ENCODE assay signal across 1 cellular context in the genomic region with DNA sequence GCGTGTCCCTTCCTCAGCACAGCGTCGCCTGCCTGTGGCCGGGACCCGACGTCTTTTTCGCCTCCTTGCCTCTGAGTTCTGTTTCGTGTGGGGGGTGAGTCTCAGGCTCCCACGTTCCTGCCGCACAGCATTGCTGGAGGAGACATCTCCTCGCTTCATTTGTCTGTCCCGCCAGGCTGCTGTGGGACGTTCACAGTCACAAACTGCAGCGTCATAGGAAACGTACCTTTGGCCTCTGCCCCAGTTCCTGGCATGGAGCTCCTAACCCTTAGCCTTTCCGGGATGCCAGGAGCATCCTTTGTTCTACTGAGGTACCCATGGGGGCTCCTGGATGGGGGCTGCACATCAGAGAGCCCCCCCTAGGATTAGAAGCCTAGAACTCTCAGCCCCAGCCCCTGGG.
TF ChIP-seq lines count a peak whose summit lies in the region.

No MANE protein-coding gene starts in this region.

TF ChIP-seq in K562, 482 proteins besides CTCF, POLR2A, EP300 and RAD21:
- peak; percentile 71 for TF ChIP-seq NFE2 (IDR thresholded peaks at IDR 0.05; ENCODE audit: low read depth)
- TF ChIP-seq MAFF (IDR thresholded peaks at IDR 0.05; ENCODE audit: low read length) = 0 out of 2 replicates have a peak, but pooled peaks have one; percentile 23
- TF ChIP-seq, protein P1, sequence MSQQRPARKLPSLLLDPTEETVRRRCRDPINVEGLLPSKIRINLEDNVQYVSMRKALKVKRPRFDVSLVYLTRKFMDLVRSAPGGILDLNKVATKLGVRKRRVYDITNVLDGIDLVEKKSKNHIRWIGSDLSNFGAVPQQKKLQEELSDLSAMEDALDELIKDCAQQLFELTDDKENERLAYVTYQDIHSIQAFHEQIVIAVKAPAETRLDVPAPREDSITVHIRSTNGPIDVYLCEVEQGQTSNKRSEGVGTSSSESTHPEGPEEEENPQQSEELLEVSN (IDR thresholded peaks at IDR 0.05; ENCODE audit: borderline replicate concordance in 1 of 2, extremely low read depth in 1 of 2, insufficient read depth in 1 of 2, insufficient read length in 1 of 2, low read depth in 1 of 2, low read length in 1 of 2, poor library complexity in 1 of 2, severe bottlenecking in 1 of 2) = peak in 1 of 2 experiments; percentile 4
- no peak for TF ChIP-seq HDAC3 (IDR thresholded peaks at IDR 0.05; ENCODE audit: borderline replicate concordance, partially characterized antibody)
- TF ChIP-seq, protein P2, sequence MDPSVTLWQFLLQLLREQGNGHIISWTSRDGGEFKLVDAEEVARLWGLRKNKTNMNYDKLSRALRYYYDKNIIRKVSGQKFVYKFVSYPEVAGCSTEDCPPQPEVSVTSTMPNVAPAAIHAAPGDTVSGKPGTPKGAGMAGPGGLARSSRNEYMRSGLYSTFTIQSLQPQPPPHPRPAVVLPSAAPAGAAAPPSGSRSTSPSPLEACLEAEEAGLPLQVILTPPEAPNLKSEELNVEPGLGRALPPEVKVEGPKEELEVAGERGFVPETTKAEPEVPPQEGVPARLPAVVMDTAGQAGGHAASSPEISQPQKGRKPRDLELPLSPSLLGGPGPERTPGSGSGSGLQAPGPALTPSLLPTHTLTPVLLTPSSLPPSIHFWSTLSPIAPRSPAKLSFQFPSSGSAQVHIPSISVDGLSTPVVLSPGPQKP (CRISPR knock-in tag; IDR thresholded peaks at IDR 0.05) = no peak
- TF ChIP-seq, protein P3, sequence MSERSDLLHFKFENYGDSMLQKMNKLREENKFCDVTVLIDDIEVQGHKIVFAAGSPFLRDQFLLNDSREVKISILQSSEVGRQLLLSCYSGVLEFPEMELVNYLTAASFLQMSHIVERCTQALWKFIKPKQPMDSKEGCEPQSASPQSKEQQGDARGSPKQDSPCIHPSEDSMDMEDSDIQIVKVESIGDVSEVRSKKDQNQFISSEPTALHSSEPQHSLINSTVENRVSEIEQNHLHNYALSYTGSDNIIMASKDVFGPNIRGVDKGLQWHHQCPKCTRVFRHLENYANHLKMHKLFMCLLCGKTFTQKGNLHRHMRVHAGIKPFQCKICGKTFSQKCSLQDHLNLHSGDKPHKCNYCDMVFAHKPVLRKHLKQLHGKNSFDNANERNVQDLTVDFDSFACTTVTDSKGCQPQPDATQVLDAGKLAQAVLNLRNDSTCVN (CRISPR knock-in tag; IDR thresholded peaks at IDR 0.05) = no peak
- peak; percentile 62 for TF ChIP-seq ZNF316 (IDR thresholded peaks at IDR 0.05)
- TF ChIP-seq ZNF175 (CRISPR knock-in tag; IDR thresholded peaks at IDR 0.05; ENCODE audit: low read depth) = no peak
- 0 out of 4 replicates have a peak, but pooled peaks of 1 of the 2 experiments have one; percentile 34 for TF ChIP-seq TEAD1 (CRISPR knock-in tag; IDR thresholded peaks at IDR 0.05)
- TF ChIP-seq CREB1 (IDR thresholded peaks at IDR 0.05) = no peak
- no peak for TF ChIP-seq CREB1 (CRISPR knock-in tag; IDR thresholded peaks at IDR 0.05)
- peak; percentile 47 for TF ChIP-seq C11orf30 (IDR thresholded peaks at IDR 0.05; ENCODE audit: low read depth)
- TF ChIP-seq, protein P4, sequence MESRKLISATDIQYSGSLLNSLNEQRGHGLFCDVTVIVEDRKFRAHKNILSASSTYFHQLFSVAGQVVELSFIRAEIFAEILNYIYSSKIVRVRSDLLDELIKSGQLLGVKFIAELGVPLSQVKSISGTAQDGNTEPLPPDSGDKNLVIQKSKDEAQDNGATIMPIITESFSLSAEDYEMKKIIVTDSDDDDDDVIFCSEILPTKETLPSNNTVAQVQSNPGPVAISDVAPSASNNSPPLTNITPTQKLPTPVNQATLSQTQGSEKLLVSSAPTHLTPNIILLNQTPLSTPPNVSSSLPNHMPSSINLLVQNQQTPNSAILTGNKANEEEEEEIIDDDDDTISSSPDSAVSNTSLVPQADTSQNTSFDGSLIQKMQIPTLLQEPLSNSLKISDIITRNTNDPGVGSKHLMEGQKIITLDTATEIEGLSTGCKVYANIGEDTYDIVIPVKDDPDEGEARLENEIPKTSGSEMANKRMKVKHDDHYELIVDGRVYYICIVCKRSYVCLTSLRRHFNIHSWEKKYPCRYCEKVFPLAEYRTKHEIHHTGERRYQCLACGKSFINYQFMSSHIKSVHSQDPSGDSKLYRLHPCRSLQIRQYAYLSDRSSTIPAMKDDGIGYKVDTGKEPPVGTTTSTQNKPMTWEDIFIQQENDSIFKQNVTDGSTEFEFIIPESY (CRISPR knock-in tag; IDR thresholded peaks at IDR 0.05) = peak; percentile 14; the same call in 1 of the 2 replicates
